Comparison of ENCODE assay signal across 8 cellular contexts in genomic region chr16:29594926-29595838, GRCh38.
DNase-seq lines count a peak whose midpoint lies in the region; ATAC-seq, FAIRE-seq and TF ChIP-seq lines count a peak whose summit lies in the region.
"Not testable (repeated sequence)": the region's sequence is repeated elsewhere in the genome, so short reads cannot be mapped to it uniquely, and the experiment has no call there.

No MANE protein-coding gene starts in this region.

- H3K4me3 ChIP-seq in right atrium auricular region (peak overlapping the region; percentile 58 to 62), prostate gland (peak overlapping the region; percentile 53 to 63), upper lobe of right lung (peak overlapping the region; percentile 69)

- WGBS in prostate gland: under 1% methylated on average over 87 of the region's 91 CpGs

- FAIRE-seq in GM12891 (lab: Jason Lieb, UNC): peak; percentile 74

- H3K27ac ChIP-seq in right atrium auricular region (peak overlapping the region; percentile 88), prostate gland (peak overlapping the region; percentile 89 to 96), upper lobe of right lung (peak overlapping the region; percentile 90)

- TF ChIP-seq CTCF in right atrium auricular region (IDR thresholded peaks at IDR 0.05) (peak in 1 of 2 donors; percentile 12), prostate gland (IDR thresholded peaks at IDR 0.05) (peak in 1 of 4 experiments; percentile 15)
- not testable (repeated sequence) for TF ChIP-seq CTCF in upper lobe of right lung (IDR thresholded peaks at IDR 0.05)

- DNase-seq in GM12891 (ENCODE audit: insufficient read length, low spot score): peak; percentile 36
- DNase-seq in NCI-H146 treated with DMSO at 0.1 percent for 48 hours (lab: John Stamatoyannopoulos, UW; ENCODE audit: unreplicated experiment): peak; percentile 83
- peak; percentile 77 to 90 (median 86) for DNase-seq in T-helper 2 cell
- DNase-seq in amygdala (lab: John Stamatoyannopoulos, UW): peak; percentile 36 to 98 (median 79)
- DNase-seq in right atrium auricular region (ENCODE audit: low spot score): peak; percentile 90
- DNase-seq in prostate gland (ENCODE audit: low spot score): peak; percentile 91
- DNase-seq in upper lobe of right lung: peak; percentile 97

- H3K9me3 ChIP-seq in right atrium auricular region, prostate gland, upper lobe of right lung: not testable (repeated sequence)

- not testable (repeated sequence) for H3K36me3 ChIP-seq in right atrium auricular region, prostate gland, upper lobe of right lung

- ATAC-seq in HG02840 (IDR thresholded peaks at IDR 0.05; ENCODE audit: low FRiP score, unreplicated experiment) (peak; percentile 63), upper lobe of right lung (peak; percentile 97)

- not testable (repeated sequence) for H3K4me1 ChIP-seq in right atrium auricular region; prostate gland (replicated peaks); upper lobe of right lung

- H3K27me3 ChIP-seq in right atrium auricular region; prostate gland (replicated peaks; ENCODE audit: insufficient read depth); upper lobe of right lung: not testable (repeated sequence)

- not testable (repeated sequence) for TF ChIP-seq POLR2A in GM12891 (IDR thresholded peaks at IDR 0.05; ENCODE audit: low read depth, low read length)
- TF ChIP-seq POLR2A in prostate gland (IDR thresholded peaks at IDR 0.05): peak; percentile 65

- intact Hi-C loops in prostate gland (cut with DNase I); upper lobe of right lung (cut with DNase I): not testable (repeated sequence)

TF ChIP-seq in GM12891, 5 proteins besides CTCF, POLR2A, EP300 and RAD21:
- TF ChIP-seq POLR2AphosphoS5 (IDR thresholded peaks at IDR 0.05; ENCODE audit: low read depth, low read length): 0 out of 2 replicates have a peak, but pooled peaks have one; percentile 30

Comparison
In these comparisons a context has a peak if more than half of its experiments do, and no peak if none do; other contexts are left out.
1. Peak in every context shown above with its lines: DNase-seq, ATAC-seq, H3K4me3 ChIP-seq and H3K27ac ChIP-seq.
2. DNase-seq: peak in every context shown above with its lines; median percentile 97 in upper lobe of right lung; 91 in prostate gland; 90 in right atrium auricular region; 86 in T-helper 2 cell; 83 in NCI-H146 treated with DMSO at 0.1 percent for 48 hours; 79 in amygdala; 36 in GM12891.